8 cellular contexts compared by ENCODE assay signal in the genomic region with DNA sequence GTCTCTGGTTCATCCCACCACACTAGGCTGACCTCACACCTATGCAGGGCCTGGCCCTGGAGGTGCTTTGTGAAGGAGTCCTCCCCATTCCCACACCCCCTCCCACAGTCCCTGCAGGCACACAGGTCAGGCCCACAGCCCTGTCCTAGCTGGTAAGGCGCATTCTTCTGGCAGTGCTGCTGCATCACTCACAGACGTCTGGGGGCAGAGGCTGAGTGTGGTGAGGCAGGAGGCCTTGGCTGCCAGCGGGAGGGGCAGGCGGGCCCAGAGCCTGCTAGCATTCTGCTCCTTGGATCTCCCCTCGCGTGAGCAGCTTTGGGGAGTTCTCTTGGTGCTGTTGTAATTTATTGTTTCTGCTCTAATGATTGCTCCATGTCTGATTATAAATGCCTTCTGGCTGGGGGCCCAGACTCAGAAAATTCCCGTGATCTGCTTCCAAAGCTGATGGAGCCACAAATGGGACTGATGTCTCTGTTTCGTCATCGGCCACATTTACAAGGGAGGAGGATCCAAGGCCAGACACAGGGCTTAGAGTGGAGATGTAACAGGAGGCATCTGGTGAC.
DNase-seq lines count a peak whose midpoint lies in the region.
"Had no signal": no experiment of that assay in that cellular context is flagged by ENCODE, and none has a peak within 500 bp of the region (broad histone marks: within the 10 kb centered on the region; RNA-seq: fewer than 3 reads in every experiment).

No MANE protein-coding gene starts in this region.

- DNase-seq in NCI-H2227 (lab: John Stamatoyannopoulos, UW; ENCODE audit: unreplicated experiment) (peak; percentile 12), fibroblast of gingiva (ENCODE audit: low read depth) (peak; percentile 89), mesendoderm (peak; percentile 57), ureter (ENCODE audit: low spot score) (peak; percentile 78), CD1c-positive myeloid dendritic cell (ENCODE audit: extremely low spot score) (no peak), immature natural killer cell (no peak), GDM1 (lab: John Stamatoyannopoulos, UW) (no peak)
- DNase-seq: NCI-H526 had no signal

- H3K27ac Mint-ChIP-seq in immature natural killer cell: no peak overlapping the region

- H3K79me1 ChIP-seq in mesendoderm (ENCODE audit: low read length): peaks cover 4% of the 10 kb centered on the region

- H3K18ac ChIP-seq in mesendoderm (ENCODE audit: low read length): no peak overlapping the region

- no peaks in the 10 kb centered on the region for H3K36me3 ChIP-seq in mesendoderm (ENCODE audit: control insufficient read depth, insufficient read depth, low read length)

- no peak overlapping the region for H3K9ac ChIP-seq in mesendoderm (ENCODE audit: low read length)

- no CpG with 5 or more reads among the region's 9 CpGs for WGBS in mesendoderm (ENCODE audit: extremely low coverage, insufficient coverage, low lambda C conversion rate)

- H3K4me1 Mint-ChIP-seq in immature natural killer cell: no peaks in the 10 kb centered on the region

- no peaks in the 10 kb centered on the region for H3K4me1 ChIP-seq in mesendoderm (ENCODE audit: control insufficient read depth, low read depth, low read length)

- H2BK15ac ChIP-seq in mesendoderm (replicated peaks; ENCODE audit: low read depth): no peak overlapping the region

- H3K27ac ChIP-seq in mesendoderm (ENCODE audit: low read depth, low read length): no peak overlapping the region

- no peak overlapping the region for H3K56ac ChIP-seq in mesendoderm (ENCODE audit: low read length)

- H3K27me3 Mint-ChIP-seq in immature natural killer cell (ENCODE audit: low read depth in 3 of 3): peaks cover 0 to 13% (median 2%) of the 10 kb centered on the region in 3 donors

- H3K23ac ChIP-seq in mesendoderm (ENCODE audit: low read length): no peak overlapping the region

- no peak overlapping the region for H3K4ac ChIP-seq in mesendoderm (ENCODE audit: low read depth, low read length)

- no peaks in the 10 kb centered on the region for H3K36me3 Mint-ChIP-seq in immature natural killer cell

- no peak overlapping the region for H3K4me3 Mint-ChIP-seq in immature natural killer cell

- H3K9me3 Mint-ChIP-seq in immature natural killer cell: peaks cover 0 to 2% (median 0%) of the 10 kb centered on the region in 6 donors

- H3K4me2 ChIP-seq in mesendoderm (ENCODE audit: low read length): no peak overlapping the region

- no peaks in the 10 kb centered on the region for H3K79me2 ChIP-seq in mesendoderm (ENCODE audit: control insufficient read depth, insufficient read depth, low read length)

- no peak overlapping the region for H2BK5ac ChIP-seq in mesendoderm (ENCODE audit: low read length)

- H2BK120ac ChIP-seq in mesendoderm (ENCODE audit: low read depth, low read length): no peak overlapping the region

- no peak overlapping the region for H3K4me3 ChIP-seq in mesendoderm (ENCODE audit: low read length)

- H2AK5ac ChIP-seq in mesendoderm (ENCODE audit: low read length): no peak overlapping the region

- H3K27me3 ChIP-seq in mesendoderm (ENCODE audit: insufficient read depth, low read length, poor library complexity): no peaks in the 10 kb centered on the region

- H4K5ac ChIP-seq in mesendoderm (ENCODE audit: low read length): no peak overlapping the region

- H4K8ac ChIP-seq in mesendoderm (ENCODE audit: low read depth, low read length): no peak overlapping the region

Comparison
In these comparisons a context has a peak if more than half of its experiments do, and no peak if none do; other contexts are left out.
1. DNase-seq: peak in NCI-H2227 (single experiment), fibroblast of gingiva (single experiment), mesendoderm (single experiment) and ureter (single experiment); none in CD1c-positive myeloid dendritic cell (single experiment), immature natural killer cell (0 of 3) and GDM1 (single experiment).